ENCODE assay signal across 17 cellular contexts in the genomic region with DNA sequence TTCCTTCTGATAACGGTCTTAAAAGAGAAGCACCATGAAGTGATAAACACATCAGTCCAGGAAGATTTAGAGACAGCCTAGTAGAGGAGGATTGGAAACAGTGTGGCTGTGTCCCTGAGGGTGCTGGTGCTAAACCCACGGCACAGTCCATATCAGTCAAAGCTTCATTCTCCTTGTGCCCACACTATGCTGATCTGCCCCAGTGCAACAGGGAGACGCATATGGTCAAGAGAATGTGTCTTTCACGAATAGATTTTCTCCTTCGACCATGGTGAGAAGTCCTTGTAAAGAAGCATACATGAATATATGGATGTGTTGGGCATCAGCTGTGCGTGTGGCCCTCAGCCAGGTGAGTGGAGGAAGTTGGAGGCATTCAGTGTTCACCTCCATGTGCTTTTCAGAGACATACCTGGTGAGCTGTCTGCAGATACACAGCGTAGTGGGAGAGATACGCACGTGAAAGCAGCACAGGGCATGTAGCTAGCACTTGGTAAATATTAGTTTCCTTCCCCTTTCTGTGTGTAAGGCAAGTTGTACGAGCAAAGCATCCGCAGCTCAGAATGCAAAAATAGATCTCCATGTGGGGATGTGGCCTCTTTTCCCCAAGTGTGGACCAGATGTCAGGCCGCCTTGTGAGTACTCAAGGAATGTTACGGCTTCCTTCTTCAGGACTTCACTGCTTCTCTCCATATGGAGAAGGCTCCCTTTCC. TPM values are rescaled to one million over a fixed set of nuclear protein-coding genes. Genes with fewer than 3 reads are reported as not detected.
DNase-seq lines count a peak whose midpoint lies in the region; ATAC-seq and TF ChIP-seq lines count a peak whose summit lies in the region.
"Had no signal": no experiment of that assay in that cellular context is flagged by ENCODE, and none has a peak within 500 bp of the region (broad histone marks: within the 10 kb centered on the region; RNA-seq: fewer than 3 reads in every experiment).

No MANE protein-coding gene starts in this region.

- H3K4me1 ChIP-seq in esophagus muscularis mucosa: peaks cover 35 to 71% (median 58%) of the 10 kb centered on the region in 4 donors

- peak overlapping the region; percentile 77 to 99 (median 95) for H3K27ac ChIP-seq in esophagus muscularis mucosa (replicated peaks in 1 of 4)
- H3K27ac ChIP-seq: 22Rv1, neutrophil had no signal

- no peak for TF ChIP-seq POLR2A in esophagus muscularis mucosa (IDR thresholded peaks at IDR 0.05; ENCODE audit: low read depth)

- DNase-seq in DMS 273 (lab: John Stamatoyannopoulos, UW; ENCODE audit: unreplicated experiment) (peak; percentile 25), DMS 273 treated with DMSO at 0.1 percent for 48 hours (lab: John Stamatoyannopoulos, UW) (no peak), NOMO-1 treated with DMSO at 0.1 percent for 48 hours (lab: John Stamatoyannopoulos, UW; ENCODE audit: unreplicated experiment) (peak; percentile 38), esophagus muscularis mucosa (ENCODE audit: extremely low spot score) (no peak), superior temporal gyrus (ENCODE audit: extremely low spot score) (peak; percentile 31), NCI-H69 (lab: John Stamatoyannopoulos, UW) (no peak)
- no peak for DNase-seq in activated CD4-positive, alpha-beta T cell treated with anti-CD3 and anti-CD28 coated beads, Interleukin-2, amount 10 ng/mL, durations not matched to agents 24 days and 14 days
- DNase-seq: amygdala; NCI-H187 treated with DMSO at 0.1 percent for 48 hours; PC-3; stimulated activated CD4-positive, alpha-beta T cell treated with anti-CD3 and anti-CD28 coated beads, Interleukin-4, amount 100 ng/mL, for 1 hour; stimulated activated CD8-positive, alpha-beta memory T cell treated with anti-CD3 and anti-CD28 coated beads, Interleukin-4, amount 100 ng/mL, for 48 hours; trophoblast cell had no signal

- H3K4me1 Mint-ChIP-seq in activated CD4-positive, alpha-beta T cell treated with anti-CD3 and anti-CD28 coated beads, Interleukin-2, amount 10 ng/mL, durations not matched to agents 24 days and 14 days: no peaks in the 10 kb centered on the region

- H3K4me3 ChIP-seq in esophagus muscularis mucosa: no peak overlapping the region

- TF ChIP-seq CTCF in esophagus muscularis mucosa (IDR thresholded peaks at IDR 0.05): no peak

- peaks cover 4% of the 10 kb centered on the region for H3K27me3 Mint-ChIP-seq in activated CD4-positive, alpha-beta T cell treated with anti-CD3 and anti-CD28 coated beads, Interleukin-2, amount 10 ng/mL, durations not matched to agents 24 days and 14 days

- no peak for ATAC-seq in GM21737 (IDR thresholded peaks at IDR 0.05; ENCODE audit: unreplicated experiment)
- ATAC-seq: PC-3 had no signal

- WGBS in esophagus muscularis mucosa: 63% methylated on average over 13 of the region's 13 CpGs

- intact Hi-C loops in esophagus muscularis mucosa (cut with DNase I): no loop called here
- intact Hi-C loops in activated CD4-positive, alpha-beta T cell treated with anti-CD3 and anti-CD28 coated beads, Interleukin-2, amount 10 ng/mL, durations not matched to agents 24 days and 14 days (cut with micrococcal nuclease): no loop called here

- peaks cover 0 to 32% (median 2%) of the 10 kb centered on the region in 4 donors for H3K36me3 ChIP-seq in esophagus muscularis mucosa
- H3K36me3 ChIP-seq: neutrophil had no signal

- H3K27me3 ChIP-seq in esophagus muscularis mucosa: no peaks in the 10 kb centered on the region

- no peak overlapping the region for H3K27ac Mint-ChIP-seq in activated CD4-positive, alpha-beta T cell treated with anti-CD3 and anti-CD28 coated beads, Interleukin-2, amount 10 ng/mL, durations not matched to agents 24 days and 14 days
- H3K27ac Mint-ChIP-seq: mesothelial cell of epicardium had no signal

- H3K4me3 Mint-ChIP-seq in activated CD4-positive, alpha-beta T cell treated with anti-CD3 and anti-CD28 coated beads, Interleukin-2, amount 10 ng/mL, durations not matched to agents 24 days and 14 days: no peak overlapping the region
- H3K4me3 Mint-ChIP-seq: mesothelial cell of epicardium had no signal

- no peaks in the 10 kb centered on the region for H3K36me3 Mint-ChIP-seq in activated CD4-positive, alpha-beta T cell treated with anti-CD3 and anti-CD28 coated beads, Interleukin-2, amount 10 ng/mL, durations not matched to agents 24 days and 14 days (ENCODE audit: low read depth)
- H3K36me3 Mint-ChIP-seq: mesothelial cell of epicardium had no signal

- TF ChIP-seq EP300 in esophagus muscularis mucosa (IDR thresholded peaks at IDR 0.05): no peak

- no peaks in the 10 kb centered on the region for H3K9me3 Mint-ChIP-seq in activated CD4-positive, alpha-beta T cell treated with anti-CD3 and anti-CD28 coated beads, Interleukin-2, amount 10 ng/mL, durations not matched to agents 24 days and 14 days

- H3K9me3 ChIP-seq in esophagus muscularis mucosa: no peaks in the 10 kb centered on the region
- H3K9me3 ChIP-seq: neutrophil had no signal

RNA-seq across cellular contexts. Expression of a gene that starts 29.4 kb away (rescaled TPM):
- 100 to 1,000 TPM; 137 to 176 (median 154) TPM for total RNA-seq in esophagus muscularis mucosa
- 0.92 and 1.3 TPM in 2 replicates for total RNA-seq in activated CD4-positive, alpha-beta T cell treated with anti-CD3 and anti-CD28 coated beads, Interleukin-2, amount 10 ng/mL, durations not matched to agents 24 days and 14 days

Comparison
In these comparisons a context has a peak if more than half of its experiments do, and no peak if none do; other contexts are left out.
1. DNase-seq: peak in DMS 273 (single experiment), NOMO-1 treated with DMSO at 0.1 percent for 48 hours (single experiment) and superior temporal gyrus (single experiment); none in DMS 273 treated with DMSO at 0.1 percent for 48 hours (single experiment), esophagus muscularis mucosa (single experiment), activated CD4-positive, alpha-beta T cell treated with anti-CD3 and anti-CD28 coated beads, Interleukin-2, amount 10 ng/mL, durations not matched to agents 24 days and 14 days (single experiment) and NCI-H69 (single experiment).
2. RNA of a gene that starts 29.4 kb away (total RNA-seq): 137 to 176 TPM in esophagus muscularis mucosa; 0.92 to 1.3 TPM in activated CD4-positive, alpha-beta T cell treated with anti-CD3 and anti-CD28 coated beads, Interleukin-2, amount 10 ng/mL, durations not matched to agents 24 days and 14 days; every median in the first group is over 10 times any median in the second.